In the genomic region with DNA sequence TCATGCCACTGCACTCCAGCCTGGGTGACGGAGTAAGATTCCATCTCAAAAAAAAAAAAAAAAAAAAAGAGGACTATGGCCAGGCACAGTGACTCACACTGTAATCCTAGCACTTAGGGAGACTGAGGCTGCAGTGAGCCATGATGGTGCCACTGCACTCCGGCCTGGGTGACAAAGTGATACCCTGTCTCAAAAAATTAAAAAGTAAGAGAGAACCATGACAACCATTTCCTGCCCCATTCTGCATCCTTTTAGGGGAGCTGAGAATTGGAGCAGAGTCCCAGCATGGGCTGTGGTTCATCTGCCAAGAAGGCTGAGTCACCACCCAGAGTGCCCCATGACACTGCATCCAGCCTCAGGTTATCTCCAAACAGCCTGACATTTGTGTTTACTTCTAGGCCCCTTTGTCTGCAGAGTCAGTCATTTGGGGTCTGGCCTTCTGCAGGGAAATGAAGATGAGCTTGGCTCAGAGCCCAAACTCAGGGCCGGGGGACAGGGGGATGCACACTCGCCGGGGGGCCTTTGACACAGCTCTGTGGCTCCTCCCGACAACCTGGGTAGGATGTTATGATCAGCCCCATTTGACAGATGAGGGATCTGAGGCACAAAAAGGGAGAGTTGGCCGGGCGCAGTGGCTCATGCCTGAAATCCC, we compare ENCODE assay signal across 1 cellular context.
TF ChIP-seq lines count a peak whose summit lies in the region.

No MANE protein-coding gene starts in this region.

TF ChIP-seq in K562, 482 proteins besides CTCF, POLR2A, EP300 and RAD21 (continued from another document):
- TF ChIP-seq, protein P1, sequence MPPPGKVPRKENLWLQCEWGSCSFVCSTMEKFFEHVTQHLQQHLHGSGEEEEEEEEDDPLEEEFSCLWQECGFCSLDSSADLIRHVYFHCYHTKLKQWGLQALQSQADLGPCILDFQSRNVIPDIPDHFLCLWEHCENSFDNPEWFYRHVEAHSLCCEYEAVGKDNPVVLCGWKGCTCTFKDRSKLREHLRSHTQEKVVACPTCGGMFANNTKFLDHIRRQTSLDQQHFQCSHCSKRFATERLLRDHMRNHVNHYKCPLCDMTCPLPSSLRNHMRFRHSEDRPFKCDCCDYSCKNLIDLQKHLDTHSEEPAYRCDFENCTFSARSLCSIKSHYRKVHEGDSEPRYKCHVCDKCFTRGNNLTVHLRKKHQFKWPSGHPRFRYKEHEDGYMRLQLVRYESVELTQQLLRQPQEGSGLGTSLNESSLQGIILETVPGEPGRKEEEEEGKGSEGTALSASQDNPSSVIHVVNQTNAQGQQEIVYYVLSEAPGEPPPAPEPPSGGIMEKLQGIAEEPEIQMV (tag; conservative IDR thresholded peaks at IDR 0.05; ENCODE audit: low read depth) = no peak
- peak; percentile 46; the same call in 1 of the 2 replicates for TF ChIP-seq LEF1 (IDR thresholded peaks at IDR 0.05)
- peak; percentile 59; the same call in 1 of the 2 replicates for TF ChIP-seq HDGF (IDR thresholded peaks at IDR 0.05)
- TF ChIP-seq ZNF76 (CRISPR knock-in tag; IDR thresholded peaks at IDR 0.05; ENCODE audit: borderline replicate concordance) = no peak
- TF ChIP-seq FOSL1 (tag; conservative IDR thresholded peaks at IDR 0.05) = peak; percentile 92
- peak; percentile 96 for TF ChIP-seq ZNF316 (IDR thresholded peaks at IDR 0.05)
- TF ChIP-seq SREBF1 (IDR thresholded peaks at IDR 0.05; ENCODE audit: borderline replicate concordance, low read depth, low read length) = no peak
- TF ChIP-seq BCL6 (CRISPR knock-in tag; IDR thresholded peaks at IDR 0.05) = no peak
- TF ChIP-seq, protein P2, sequence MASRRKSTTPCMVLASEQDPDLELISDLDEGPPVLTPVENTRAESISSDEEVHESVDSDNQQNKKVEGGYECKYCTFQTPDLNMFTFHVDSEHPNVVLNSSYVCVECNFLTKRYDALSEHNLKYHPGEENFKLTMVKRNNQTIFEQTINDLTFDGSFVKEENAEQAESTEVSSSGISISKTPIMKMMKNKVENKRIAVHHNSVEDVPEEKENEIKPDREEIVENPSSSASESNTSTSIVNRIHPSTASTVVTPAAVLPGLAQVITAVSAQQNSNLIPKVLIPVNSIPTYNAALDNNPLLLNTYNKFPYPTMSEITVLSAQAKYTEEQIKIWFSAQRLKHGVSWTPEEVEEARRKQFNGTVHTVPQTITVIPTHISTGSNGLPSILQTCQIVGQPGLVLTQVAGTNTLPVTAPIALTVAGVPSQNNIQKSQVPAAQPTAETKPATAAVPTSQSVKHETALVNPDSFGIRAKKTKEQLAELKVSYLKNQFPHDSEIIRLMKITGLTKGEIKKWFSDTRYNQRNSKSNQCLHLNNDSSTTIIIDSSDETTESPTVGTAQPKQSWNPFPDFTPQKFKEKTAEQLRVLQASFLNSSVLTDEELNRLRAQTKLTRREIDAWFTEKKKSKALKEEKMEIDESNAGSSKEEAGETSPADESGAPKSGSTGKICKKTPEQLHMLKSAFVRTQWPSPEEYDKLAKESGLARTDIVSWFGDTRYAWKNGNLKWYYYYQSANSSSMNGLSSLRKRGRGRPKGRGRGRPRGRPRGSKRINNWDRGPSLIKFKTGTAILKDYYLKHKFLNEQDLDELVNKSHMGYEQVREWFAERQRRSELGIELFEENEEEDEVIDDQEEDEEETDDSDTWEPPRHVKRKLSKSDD (conservative IDR thresholded peaks at IDR 0.05; ENCODE audit: low read length) = no peak
- TF ChIP-seq, protein P3, sequence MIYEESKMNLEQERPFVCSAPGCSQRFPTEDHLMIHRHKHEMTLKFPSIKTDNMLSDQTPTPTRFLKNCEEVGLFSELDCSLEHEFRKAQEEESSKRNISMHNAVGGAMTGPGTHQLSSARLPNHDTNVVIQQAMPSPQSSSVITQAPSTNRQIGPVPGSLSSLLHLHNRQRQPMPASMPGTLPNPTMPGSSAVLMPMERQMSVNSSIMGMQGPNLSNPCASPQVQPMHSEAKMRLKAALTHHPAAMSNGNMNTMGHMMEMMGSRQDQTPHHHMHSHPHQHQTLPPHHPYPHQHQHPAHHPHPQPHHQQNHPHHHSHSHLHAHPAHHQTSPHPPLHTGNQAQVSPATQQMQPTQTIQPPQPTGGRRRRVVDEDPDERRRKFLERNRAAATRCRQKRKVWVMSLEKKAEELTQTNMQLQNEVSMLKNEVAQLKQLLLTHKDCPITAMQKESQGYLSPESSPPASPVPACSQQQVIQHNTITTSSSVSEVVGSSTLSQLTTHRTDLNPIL (CRISPR knock-in tag; IDR thresholded peaks at IDR 0.05) = no peak
- no peak for TF ChIP-seq POLR3A (IDR thresholded peaks at IDR 0.05; ENCODE audit: borderline replicate concordance, extremely low read depth, insufficient read depth, insufficient read length)
- peak; percentile 82 for TF ChIP-seq MAFK (IDR thresholded peaks at IDR 0.05; ENCODE audit: low read length)
- peak; percentile 86 for TF ChIP-seq BACH1 (tag; IDR thresholded peaks at IDR 0.05)
- TF ChIP-seq PYGO2 (tag; IDR thresholded peaks at IDR 0.05) = no peak
- no peak for TF ChIP-seq HMG20B (CRISPR knock-in tag; IDR thresholded peaks at IDR 0.05)
- no peak; the same call in 1 of the 2 replicates for TF ChIP-seq TEAD4 (IDR thresholded peaks at IDR 0.05; ENCODE audit: low read length)
- no peak for TF ChIP-seq TEAD4 (CRISPR knock-in tag; IDR thresholded peaks at IDR 0.05; ENCODE audit: borderline replicate concordance)
- TF ChIP-seq, protein P4, sequence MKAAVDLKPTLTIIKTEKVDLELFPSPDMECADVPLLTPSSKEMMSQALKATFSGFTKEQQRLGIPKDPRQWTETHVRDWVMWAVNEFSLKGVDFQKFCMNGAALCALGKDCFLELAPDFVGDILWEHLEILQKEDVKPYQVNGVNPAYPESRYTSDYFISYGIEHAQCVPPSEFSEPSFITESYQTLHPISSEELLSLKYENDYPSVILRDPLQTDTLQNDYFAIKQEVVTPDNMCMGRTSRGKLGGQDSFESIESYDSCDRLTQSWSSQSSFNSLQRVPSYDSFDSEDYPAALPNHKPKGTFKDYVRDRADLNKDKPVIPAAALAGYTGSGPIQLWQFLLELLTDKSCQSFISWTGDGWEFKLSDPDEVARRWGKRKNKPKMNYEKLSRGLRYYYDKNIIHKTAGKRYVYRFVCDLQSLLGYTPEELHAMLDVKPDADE (conservative IDR thresholded peaks at IDR 0.05; ENCODE audit: control insufficient read depth, low read depth, low read length) = no peak
- TF ChIP-seq HDAC2 (IDR thresholded peaks at IDR 0.05) = peak; percentile 68
- peak; percentile 58 for TF ChIP-seq CBFA2T2 (conservative IDR thresholded peaks at IDR 0.05)
- TF ChIP-seq, protein P5, sequence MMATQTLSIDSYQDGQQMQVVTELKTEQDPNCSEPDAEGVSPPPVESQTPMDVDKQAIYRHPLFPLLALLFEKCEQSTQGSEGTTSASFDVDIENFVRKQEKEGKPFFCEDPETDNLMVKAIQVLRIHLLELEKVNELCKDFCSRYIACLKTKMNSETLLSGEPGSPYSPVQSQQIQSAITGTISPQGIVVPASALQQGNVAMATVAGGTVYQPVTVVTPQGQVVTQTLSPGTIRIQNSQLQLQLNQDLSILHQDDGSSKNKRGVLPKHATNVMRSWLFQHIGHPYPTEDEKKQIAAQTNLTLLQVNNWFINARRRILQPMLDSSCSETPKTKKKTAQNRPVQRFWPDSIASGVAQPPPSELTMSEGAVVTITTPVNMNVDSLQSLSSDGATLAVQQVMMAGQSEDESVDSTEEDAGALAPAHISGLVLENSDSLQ (IDR thresholded peaks at IDR 0.05) = peak; percentile 61
- TF ChIP-seq ELF4 (CRISPR knock-in tag; IDR thresholded peaks at IDR 0.05) = no peak
- no peak for TF ChIP-seq TCFL5 (CRISPR knock-in tag; conservative IDR thresholded peaks at IDR 0.05)
- TF ChIP-seq NFE2 (IDR thresholded peaks at IDR 0.05; ENCODE audit: low read depth) = peak; percentile 94
- TF ChIP-seq ZNF717 (CRISPR knock-in tag; IDR thresholded peaks at IDR 0.05) = no peak
- TF ChIP-seq LARP7 (IDR thresholded peaks at IDR 0.05) = no peak
- TF ChIP-seq ZNF436 (CRISPR knock-in tag; IDR thresholded peaks at IDR 0.05) = no peak
- TF ChIP-seq, protein P6, sequence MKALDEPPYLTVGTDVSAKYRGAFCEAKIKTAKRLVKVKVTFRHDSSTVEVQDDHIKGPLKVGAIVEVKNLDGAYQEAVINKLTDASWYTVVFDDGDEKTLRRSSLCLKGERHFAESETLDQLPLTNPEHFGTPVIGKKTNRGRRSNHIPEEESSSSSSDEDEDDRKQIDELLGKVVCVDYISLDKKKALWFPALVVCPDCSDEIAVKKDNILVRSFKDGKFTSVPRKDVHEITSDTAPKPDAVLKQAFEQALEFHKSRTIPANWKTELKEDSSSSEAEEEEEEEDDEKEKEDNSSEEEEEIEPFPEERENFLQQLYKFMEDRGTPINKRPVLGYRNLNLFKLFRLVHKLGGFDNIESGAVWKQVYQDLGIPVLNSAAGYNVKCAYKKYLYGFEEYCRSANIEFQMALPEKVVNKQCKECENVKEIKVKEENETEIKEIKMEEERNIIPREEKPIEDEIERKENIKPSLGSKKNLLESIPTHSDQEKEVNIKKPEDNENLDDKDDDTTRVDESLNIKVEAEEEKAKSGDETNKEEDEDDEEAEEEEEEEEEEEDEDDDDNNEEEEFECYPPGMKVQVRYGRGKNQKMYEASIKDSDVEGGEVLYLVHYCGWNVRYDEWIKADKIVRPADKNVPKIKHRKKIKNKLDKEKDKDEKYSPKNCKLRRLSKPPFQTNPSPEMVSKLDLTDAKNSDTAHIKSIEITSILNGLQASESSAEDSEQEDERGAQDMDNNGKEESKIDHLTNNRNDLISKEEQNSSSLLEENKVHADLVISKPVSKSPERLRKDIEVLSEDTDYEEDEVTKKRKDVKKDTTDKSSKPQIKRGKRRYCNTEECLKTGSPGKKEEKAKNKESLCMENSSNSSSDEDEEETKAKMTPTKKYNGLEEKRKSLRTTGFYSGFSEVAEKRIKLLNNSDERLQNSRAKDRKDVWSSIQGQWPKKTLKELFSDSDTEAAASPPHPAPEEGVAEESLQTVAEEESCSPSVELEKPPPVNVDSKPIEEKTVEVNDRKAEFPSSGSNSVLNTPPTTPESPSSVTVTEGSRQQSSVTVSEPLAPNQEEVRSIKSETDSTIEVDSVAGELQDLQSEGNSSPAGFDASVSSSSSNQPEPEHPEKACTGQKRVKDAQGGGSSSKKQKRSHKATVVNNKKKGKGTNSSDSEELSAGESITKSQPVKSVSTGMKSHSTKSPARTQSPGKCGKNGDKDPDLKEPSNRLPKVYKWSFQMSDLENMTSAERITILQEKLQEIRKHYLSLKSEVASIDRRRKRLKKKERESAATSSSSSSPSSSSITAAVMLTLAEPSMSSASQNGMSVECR (CRISPR knock-in tag; IDR thresholded peaks at IDR 0.05) = no peak
- 0 out of 2 replicates have a peak, but pooled peaks have one; percentile 40 for TF ChIP-seq TOE1 (IDR thresholded peaks at IDR 0.05; ENCODE audit: borderline replicate concordance)
- no peak for TF ChIP-seq TOE1 (CRISPR knock-in tag; IDR thresholded peaks at IDR 0.05; ENCODE audit: borderline replicate concordance, low read depth)
